1 cellular context compared by ENCODE assay signal in genomic region chrX:33434256-33435092, GRCh38.
TF ChIP-seq lines count a peak whose summit lies in the region.

No MANE protein-coding gene starts in this region.

TF ChIP-seq in HCT116, 20 proteins besides CTCF, POLR2A, EP300 and RAD21 (continued from another document):
- TF ChIP-seq, protein P1, sequence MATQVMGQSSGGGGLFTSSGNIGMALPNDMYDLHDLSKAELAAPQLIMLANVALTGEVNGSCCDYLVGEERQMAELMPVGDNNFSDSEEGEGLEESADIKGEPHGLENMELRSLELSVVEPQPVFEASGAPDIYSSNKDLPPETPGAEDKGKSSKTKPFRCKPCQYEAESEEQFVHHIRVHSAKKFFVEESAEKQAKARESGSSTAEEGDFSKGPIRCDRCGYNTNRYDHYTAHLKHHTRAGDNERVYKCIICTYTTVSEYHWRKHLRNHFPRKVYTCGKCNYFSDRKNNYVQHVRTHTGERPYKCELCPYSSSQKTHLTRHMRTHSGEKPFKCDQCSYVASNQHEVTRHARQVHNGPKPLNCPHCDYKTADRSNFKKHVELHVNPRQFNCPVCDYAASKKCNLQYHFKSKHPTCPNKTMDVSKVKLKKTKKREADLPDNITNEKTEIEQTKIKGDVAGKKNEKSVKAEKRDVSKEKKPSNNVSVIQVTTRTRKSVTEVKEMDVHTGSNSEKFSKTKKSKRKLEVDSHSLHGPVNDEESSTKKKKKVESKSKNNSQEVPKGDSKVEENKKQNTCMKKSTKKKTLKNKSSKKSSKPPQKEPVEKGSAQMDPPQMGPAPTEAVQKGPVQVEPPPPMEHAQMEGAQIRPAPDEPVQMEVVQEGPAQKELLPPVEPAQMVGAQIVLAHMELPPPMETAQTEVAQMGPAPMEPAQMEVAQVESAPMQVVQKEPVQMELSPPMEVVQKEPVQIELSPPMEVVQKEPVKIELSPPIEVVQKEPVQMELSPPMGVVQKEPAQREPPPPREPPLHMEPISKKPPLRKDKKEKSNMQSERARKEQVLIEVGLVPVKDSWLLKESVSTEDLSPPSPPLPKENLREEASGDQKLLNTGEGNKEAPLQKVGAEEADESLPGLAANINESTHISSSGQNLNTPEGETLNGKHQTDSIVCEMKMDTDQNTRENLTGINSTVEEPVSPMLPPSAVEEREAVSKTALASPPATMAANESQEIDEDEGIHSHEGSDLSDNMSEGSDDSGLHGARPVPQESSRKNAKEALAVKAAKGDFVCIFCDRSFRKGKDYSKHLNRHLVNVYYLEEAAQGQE (IDR thresholded peaks at IDR 0.05; ENCODE audit: low read depth) = no peak
- TF ChIP-seq, protein P2, sequence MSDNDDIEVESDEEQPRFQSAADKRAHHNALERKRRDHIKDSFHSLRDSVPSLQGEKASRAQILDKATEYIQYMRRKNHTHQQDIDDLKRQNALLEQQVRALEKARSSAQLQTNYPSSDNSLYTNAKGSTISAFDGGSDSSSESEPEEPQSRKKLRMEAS (IDR thresholded peaks at IDR 0.05) = no peak
- TF ChIP-seq FOSL1 (IDR thresholded peaks at IDR 0.05; ENCODE audit: low read depth) (no peak), ZNF274 (IDR thresholded peaks at IDR 0.05; ENCODE audit: low read depth, low read length) (no peak), EZH2 (IDR thresholded peaks at IDR 0.05) (no peak), ZFX (IDR thresholded peaks at IDR 0.05) (no peak), SIN3A (IDR thresholded peaks at IDR 0.05; ENCODE audit: low read depth) (no peak), EZH2phosphoT487 (IDR thresholded peaks at IDR 0.05; ENCODE audit: borderline replicate concordance) (no peak), ATF3 (IDR thresholded peaks at IDR 0.05) (no peak), ELF1 (IDR thresholded peaks at IDR 0.05; ENCODE audit: borderline replicate concordance, low read depth) (no peak), CEBPB (IDR thresholded peaks at IDR 0.05; ENCODE audit: low read depth) (no peak), CBX3 (IDR thresholded peaks at IDR 0.05; ENCODE audit: low read depth) (no peak), JUND (IDR thresholded peaks at IDR 0.05) (no peak), YY1 (IDR thresholded peaks at IDR 0.05; ENCODE audit: extremely low read depth, insufficient replicate concordance, low read depth, low read length) (no peak), TCF7L2 (IDR thresholded peaks at IDR 0.05; ENCODE audit: borderline replicate concordance, extremely low read depth, insufficient read depth, insufficient read length) (no peak)
